8 cellular contexts compared by ENCODE assay signal in the genomic region with DNA sequence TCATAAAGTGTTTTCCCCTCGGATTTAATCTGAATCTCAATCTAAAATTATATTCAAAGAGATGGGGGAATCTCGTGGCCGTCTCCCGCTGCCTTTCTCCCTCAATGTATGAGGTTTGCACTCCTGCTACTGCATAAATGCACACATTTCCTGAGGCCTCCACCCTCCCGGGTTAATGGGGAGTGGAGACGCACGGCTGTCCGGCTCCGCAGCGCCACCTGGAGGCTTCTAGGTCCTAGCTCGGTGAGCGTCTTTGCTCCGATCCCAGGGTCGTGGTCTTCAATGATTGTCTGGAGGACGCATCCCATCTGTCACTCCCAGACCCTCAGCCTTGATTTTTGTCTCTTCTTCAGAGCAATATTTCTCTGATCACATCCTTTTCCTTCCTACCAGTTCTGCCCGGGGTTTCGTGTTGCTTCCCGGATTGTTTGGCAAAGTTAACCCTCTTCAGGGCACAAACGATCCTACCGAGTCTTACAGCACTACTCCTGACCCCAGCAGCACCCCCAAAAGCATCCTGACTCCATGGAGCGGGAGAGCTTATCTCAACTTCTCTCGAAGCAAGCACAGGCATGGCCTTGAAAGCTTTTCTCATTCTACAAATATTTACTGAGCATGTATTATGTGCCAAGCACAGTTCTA. TPM values are rescaled to one million over a fixed set of nuclear protein-coding genes. Genes with fewer than 3 reads are reported as not detected.
DNase-seq lines count a peak whose midpoint lies in the region; ATAC-seq and TF ChIP-seq lines count a peak whose summit lies in the region.

A gene (minus strand): TSS at position 110 of the 642 bp plus-strand sequence. CDS start 516 bp downstream, outside the sequence.

- TF ChIP-seq EP300 in sigmoid colon (IDR thresholded peaks at IDR 0.05) = no peak

- no peak for TF ChIP-seq POLR2A in sigmoid colon (IDR thresholded peaks at IDR 0.05)

- no peak within 1 kb of the TSS for H3K27ac ChIP-seq in iPS DF 6.9 (ENCODE audit: low read length)
- peak within 1 kb of the TSS in 3 of 4 donors; percentile 19 to 63 (median 22) for H3K27ac ChIP-seq in sigmoid colon

- peak; percentile 85 for DNase-seq in ELF-1 (ENCODE audit: low read depth, low spot score)
- peak; percentile 84 for DNase-seq in NCI-H1694 (lab: John Stamatoyannopoulos, UW)
- peak; percentile 20 for DNase-seq in T-helper 22 cell (ENCODE audit: low read depth)
- peak; percentile 89 for DNase-seq in astrocyte of the hippocampus (ENCODE audit: low read depth, low spot score)
- no peak for DNase-seq in iPS DF 6.9 (ENCODE audit: low read depth, low spot score)
- peak; percentile 87 for DNase-seq in sigmoid colon

- H3K27me3 ChIP-seq in iPS DF 6.9 (ENCODE audit: control insufficient read depth, insufficient read depth, low read length) = peaks cover 58% of the 10 kb centered on the region
- H3K27me3 ChIP-seq in sigmoid colon = peaks cover 12 to 46% (median 43%) of the 10 kb centered on the region in 3 donors

- peak within 1 kb of the TSS; percentile 59; the same call in 1 of the 2 replicates for H3K4me3 ChIP-seq in iPS DF 6.9 (ENCODE audit: low read length)
- peak within 1 kb of the TSS; percentile 28 to 57 (median 52) for H3K4me3 ChIP-seq in sigmoid colon

- H3K4me1 ChIP-seq in iPS DF 6.9 (ENCODE audit: control insufficient read depth, insufficient read depth, low read length) = peaks cover 5% of the 10 kb centered on the region
- H3K4me1 ChIP-seq in sigmoid colon = peaks cover 0 to 37% (median 31%) of the 10 kb centered on the region in 4 donors

- peak; percentile 46 for ATAC-seq in HG02588 (IDR thresholded peaks at IDR 0.05; ENCODE audit: unreplicated experiment)
- no peak for ATAC-seq in HG03521 (IDR thresholded peaks at IDR 0.05; ENCODE audit: unreplicated experiment)

- intact Hi-C loops in sigmoid colon (cut with DNase I) = loop anchor here (1.0 to 10.0 kb wide), 3 partner anchors 39 to 259 kb away; no protein-coding TSS in a partner anchor

- H3K36me3 ChIP-seq in iPS DF 6.9 (ENCODE audit: control insufficient read depth, insufficient read depth, low read length) (no peaks in the 10 kb centered on the region), sigmoid colon (no peaks in the 10 kb centered on the region)

- H3K9me3 ChIP-seq in iPS DF 6.9 (ENCODE audit: control insufficient read depth, insufficient read depth, low read length) (no peaks in the 10 kb centered on the region), sigmoid colon (no peaks in the 10 kb centered on the region)

- peak; percentile 39 to 85 (median 66) for TF ChIP-seq CTCF in sigmoid colon (IDR thresholded peaks at IDR 0.05)

- no CpG with 5 or more reads among the region's 22 CpGs for WGBS in iPS DF 6.9 (ENCODE audit: insufficient coverage, insufficient read length)
- 2 to 5% methylated on average over 22 of the region's 22 CpGs for WGBS in sigmoid colon, 2 donors

RNA-seq across cellular contexts. Expression of the gene that starts here (rescaled TPM):
- 1 to 10 TPM in 1 of 4 donors, under 1 TPM in 1, not detected in 2; 0.66 to 1.8 TPM for total RNA-seq in sigmoid colon
- polyA plus RNA-seq in sigmoid colon = under 1 TPM in 1 of 3 donors, not detected in 2; 0.04 TPM
